ENCODE assay signal across 22 cellular contexts in the genomic region with DNA sequence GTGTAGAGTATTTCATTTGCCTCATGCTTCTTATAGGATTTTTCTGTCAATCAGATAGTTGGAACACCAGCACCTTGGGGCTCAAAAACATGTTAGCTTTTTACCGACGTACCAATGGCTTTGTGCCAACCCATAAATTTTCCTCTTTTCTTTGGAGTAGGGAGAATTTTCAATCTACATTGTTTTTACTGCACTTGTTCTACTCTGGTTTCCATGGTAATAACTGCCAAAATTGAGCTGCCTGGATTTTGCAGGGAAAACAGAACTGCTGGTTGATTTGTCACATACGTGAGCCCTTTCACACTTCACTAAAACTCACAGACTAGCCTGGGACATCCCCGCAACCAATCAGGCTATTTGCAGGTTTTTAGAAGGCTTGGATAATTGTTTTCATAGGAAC.
"Had no signal": no experiment of that assay in that cellular context is flagged by ENCODE, and none has a peak within 500 bp of the region (broad histone marks: within the 10 kb centered on the region; RNA-seq: fewer than 3 reads in every experiment).

No MANE protein-coding gene starts in this region.

- DNase-seq: colonic mucosa; cortex of kidney; effector CD8-positive, alpha-beta T cell; effector memory CD8-positive, alpha-beta T cell; endodermal cell; erythroblast; esophagus squamous epithelium; foreskin fibroblast; foreskin melanocyte; gastrocnemius medialis; glutamatergic neuron; heart right ventricle; hippocampal formation; left cardiac atrium; left lung; left ventricle myocardium superior; lower lobe of right lung; mesenchymal stem cell; mucosa of descending colon; naive B cell had no signal

- ATAC-seq: effector memory CD8-positive, alpha-beta T cell; esophagus mucosa; gastrocnemius medialis; heart right ventricle; left cardiac atrium; left lung; left ventricle myocardium superior; lower lobe of right lung; mucosa of descending colon had no signal

- H3K27ac ChIP-seq: colonic mucosa, epithelial cell of prostate, esophagus squamous epithelium, gastrocnemius medialis, heart right ventricle, left lung, lower lobe of right lung had no signal
